Comparison of ENCODE assay signal across 8 cellular contexts in the genomic region with DNA sequence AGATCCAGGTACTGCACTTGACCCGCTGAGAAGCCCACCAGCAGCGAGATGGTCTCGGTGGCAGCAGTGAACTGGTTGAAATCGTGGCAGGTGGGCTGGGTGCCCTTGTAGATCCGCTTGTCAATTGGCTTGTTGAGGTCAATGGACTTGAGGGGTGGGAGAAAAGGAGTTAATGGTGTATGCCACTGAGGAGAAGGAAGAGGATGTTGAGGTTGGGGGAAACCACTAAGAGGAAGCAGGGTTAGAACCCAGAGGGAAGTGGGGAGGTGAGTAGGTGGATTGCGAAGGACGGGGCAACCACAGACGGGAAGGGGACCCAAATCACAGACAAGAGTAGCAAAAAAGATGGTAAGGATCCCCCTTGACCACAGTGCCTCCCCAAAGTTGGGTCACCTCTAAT. TPM values are rescaled to one million over a fixed set of nuclear protein-coding genes. Genes with fewer than 3 reads are reported as not detected.
DNase-seq lines count a peak whose midpoint lies in the region; ATAC-seq and TF ChIP-seq lines count a peak whose summit lies in the region.

No MANE protein-coding gene starts in this region.

- 0 out of 2 replicates have a peak, but pooled peaks cover 12% of the 10 kb centered on the region for H4K20me1 ChIP-seq in Karpas-422 (ENCODE audit: insufficient read depth, low read depth, low read length)

- POLR2A ChIA-PET in CD8-positive, alpha-beta memory T cell (lab: Charles Lee): interaction anchor here (1.0 kb wide), 1 partner anchor 21 kb away, joined by 4 read pairs; a partner anchor contains a TSS

- no peak overlapping the region for H3K27ac ChIP-seq in CD8-positive, alpha-beta memory T cell (ENCODE audit: low read depth, low read length)
- H3K27ac ChIP-seq in Karpas-422 (ENCODE audit: low read length) (peak overlapping the region; percentile 64; the same call in 1 of the 2 replicates), foreskin keratinocyte (no peak overlapping the region)

- H3K9me2 ChIP-seq in Karpas-422 (replicated peaks; ENCODE audit: insufficient read depth, low read length): no peaks in the 10 kb centered on the region

- peak overlapping the region; percentile 93 for H3K9ac ChIP-seq in Karpas-422 (ENCODE audit: low read length)

- H3K4me3 Mint-ChIP-seq in CD8-positive, alpha-beta memory T cell: peak overlapping the region; percentile 82 to 96 (median 89)
- peak overlapping the region; percentile 91 for H3K4me3 Mint-ChIP-seq in natural killer cell

- peak in 3 of 5 donors; percentile 20 to 64 (median 51) for DNase-seq in CD8-positive, alpha-beta memory T cell
- DNase-seq in Karpas-422 (no peak), natural killer cell (no peak), NCI-H2029 (lab: John Stamatoyannopoulos, UW) (no peak), GM03348 (ENCODE audit: low spot score) (no peak), epidermal melanocyte (ENCODE audit: insufficient read length, low spot score) (no peak), foreskin keratinocyte (no peak)
- peak; percentile 70 for DNase-seq in activated effector memory CD4-positive, alpha-beta T cell treated with anti-CD3 and anti-CD28 coated beads, Interleukin-2, amount 50 U/mL, for 16 hours

- H3K36me3 Mint-ChIP-seq in CD8-positive, alpha-beta memory T cell: peaks cover 15 to 47% (median 15%) of the 10 kb centered on the region in 3 donors
- peaks cover 14% of the 10 kb centered on the region for H3K36me3 Mint-ChIP-seq in natural killer cell

- CTCF ChIA-PET in CD8-positive, alpha-beta memory T cell (lab: Charles Lee): interaction anchor here (1.2 to 15.3 kb wide), 2 partner anchors 22 to 26 kb away, joined by 3 to 182 read pairs; a partner anchor contains a TSS

- H3K9me3 ChIP-seq in CD8-positive, alpha-beta memory T cell (ENCODE audit: low read length): no peaks in the 10 kb centered on the region
- H3K9me3 ChIP-seq in Karpas-422 (ENCODE audit: low read length): no peaks in the 10 kb centered on the region

- ATAC-seq in natural killer cell (peak in 1 of 3 donors; percentile 40), foreskin keratinocyte (no peak)

- no peaks in the 10 kb centered on the region for H3K9me3 Mint-ChIP-seq in CD8-positive, alpha-beta memory T cell
- no peaks in the 10 kb centered on the region for H3K9me3 Mint-ChIP-seq in natural killer cell

- no peak overlapping the region for H2AFZ ChIP-seq in Karpas-422 (ENCODE audit: low read length)

- intact Hi-C loops in natural killer cell (cut with micrococcal nuclease): no loop called here

- H3K4me3 ChIP-seq in CD8-positive, alpha-beta memory T cell (ENCODE audit: low read length): peak overlapping the region; percentile 68
- peak overlapping the region; percentile 91 for H3K4me3 ChIP-seq in Karpas-422 (ENCODE audit: low read length)

- peaks cover 30% of the 10 kb centered on the region for H3K4me1 ChIP-seq in CD8-positive, alpha-beta memory T cell (ENCODE audit: insufficient read depth, low read length)
- H3K4me1 ChIP-seq in Karpas-422 (ENCODE audit: low read length): peaks cover 20% of the 10 kb centered on the region
- no peaks in the 10 kb centered on the region for H3K4me1 ChIP-seq in foreskin keratinocyte

- H3K79me2 ChIP-seq in Karpas-422 (ENCODE audit: low read length): peaks cover 27% of the 10 kb centered on the region

- TF ChIP-seq CTCF in natural killer cell (IDR thresholded peaks at IDR 0.05): no peak
- TF ChIP-seq CTCF in foreskin keratinocyte (conservative IDR thresholded peaks at IDR 0.05): no peak

- H3K4me1 Mint-ChIP-seq in CD8-positive, alpha-beta memory T cell: peaks cover 41 to 52% (median 45%) of the 10 kb centered on the region in 3 donors
- H3K4me1 Mint-ChIP-seq in natural killer cell: peaks cover 34 to 50% of the 10 kb centered on the region in 2 donors

- peak overlapping the region; percentile 87 for H3K4me2 ChIP-seq in Karpas-422 (ENCODE audit: low read depth, low read length, poor library complexity, severe bottlenecking)

- H3K36me3 ChIP-seq in CD8-positive, alpha-beta memory T cell (ENCODE audit: insufficient read depth, low read length): peaks cover 7% of the 10 kb centered on the region
- peaks cover 12% of the 10 kb centered on the region; the same call in 1 of the 2 replicates for H3K36me3 ChIP-seq in Karpas-422 (ENCODE audit: insufficient read depth, low read length)

- H3K27ac Mint-ChIP-seq in CD8-positive, alpha-beta memory T cell: peak overlapping the region in 6 of 8 donors; percentile 64 to 95 (median 88)
- peak overlapping the region in 1 of 2 donors; percentile 98 for H3K27ac Mint-ChIP-seq in natural killer cell

- H3K27me3 Mint-ChIP-seq in CD8-positive, alpha-beta memory T cell: peaks cover 0 to 22% of the 10 kb centered on the region in 2 donors
- H3K27me3 Mint-ChIP-seq in natural killer cell (ENCODE audit: low read depth in 2 of 2): peaks cover 0 to 4% of the 10 kb centered on the region in 2 donors

- H3K27me3 ChIP-seq in CD8-positive, alpha-beta memory T cell (ENCODE audit: insufficient read depth, low read length, poor library complexity, severe bottlenecking): peaks cover 8% of the 10 kb centered on the region
- H3K27me3 ChIP-seq in Karpas-422 (ENCODE audit: low read length): no peaks in the 10 kb centered on the region
- H3K27me3 ChIP-seq in foreskin keratinocyte: no peaks in the 10 kb centered on the region

RNA-seq across cellular contexts. Expression of a gene that starts 1.7 kb away (rescaled TPM):
- total RNA-seq in CD8-positive, alpha-beta memory T cell: 10 to 100 TPM; 57.6 to 62.9 TPM
- 25.6 TPM for polyA plus RNA-seq in CD8-positive, alpha-beta memory T cell
- 37.8 and 61.3 TPM in 2 replicates for total RNA-seq in Karpas-422 (2014; rRNA removed; shearing (Covaris generic); ENCODE audit: low replicate concordance)
- total RNA-seq in natural killer cell (10 to 100 TPM; 66.2 to 82.1 (median 66.3) TPM), foreskin keratinocyte (39.8 TPM in 2 replicates)
- polyA plus RNA-seq in foreskin keratinocyte: 26.4 and 27.7 TPM in 2 replicates

RNA-seq across cellular contexts. Expression of a gene that starts 8.7 kb away (rescaled TPM):
- 10 to 100 TPM; 27.1 to 28.2 TPM for total RNA-seq in CD8-positive, alpha-beta memory T cell
- polyA plus RNA-seq in CD8-positive, alpha-beta memory T cell: 1.6 TPM
- 11.5 and 33.7 TPM in 2 replicates for total RNA-seq in Karpas-422 (2014; rRNA removed; shearing (Covaris generic); ENCODE audit: low replicate concordance)
- 10 to 100 TPM; 48.1 to 67.5 (median 49.8) TPM for total RNA-seq in natural killer cell
- 7.4 and 8.4 TPM in 2 replicates for total RNA-seq in foreskin keratinocyte
- 8.0 and 9.8 TPM in 2 replicates for polyA plus RNA-seq in foreskin keratinocyte

RNA-seq across cellular contexts. Expression of a gene that starts 21.9 kb away (rescaled TPM):
- 1 to 10 TPM; 2.5 to 2.6 TPM for total RNA-seq in CD8-positive, alpha-beta memory T cell
- 0.23 TPM for polyA plus RNA-seq in CD8-positive, alpha-beta memory T cell
- total RNA-seq in Karpas-422 (2014; rRNA removed; shearing (Covaris generic); ENCODE audit: low replicate concordance): 2.6 and 4.0 TPM in 2 replicates
- total RNA-seq in natural killer cell (1 to 10 TPM; 2.1 to 3.3 (median 3.1) TPM), foreskin keratinocyte (5.4 and 7.8 TPM in 2 replicates)
- 8.1 and 10.6 TPM in 2 replicates for polyA plus RNA-seq in foreskin keratinocyte

RNA-seq across cellular contexts. Expression of a gene that starts 24.2 kb away (rescaled TPM):
- total RNA-seq in CD8-positive, alpha-beta memory T cell: under 1 TPM; 0.16 to 0.22 TPM
- not detected for polyA plus RNA-seq in CD8-positive, alpha-beta memory T cell
- 0.25 TPM in 1 of 2 replicates, not detected in the other for total RNA-seq in Karpas-422 (2014; rRNA removed; shearing (Covaris generic); ENCODE audit: low replicate concordance)
- total RNA-seq in natural killer cell: under 1 TPM; 0.18 to 0.63 (median 0.31) TPM
- 0.24 TPM in 1 of 2 replicates, not detected in the other for total RNA-seq in foreskin keratinocyte
- 0.08 TPM in 1 of 2 replicates, not detected in the other for polyA plus RNA-seq in foreskin keratinocyte

RNA-seq across cellular contexts. Expression of a gene that starts 57.7 kb away (rescaled TPM):
- total RNA-seq in CD8-positive, alpha-beta memory T cell: not detected
- not detected for polyA plus RNA-seq in CD8-positive, alpha-beta memory T cell
- not detected in 2 replicates for total RNA-seq in Karpas-422 (2014; rRNA removed; shearing (Covaris generic); ENCODE audit: low replicate concordance)
- total RNA-seq in natural killer cell (not detected), foreskin keratinocyte (not detected in 2 replicates)
- not detected in 2 replicates for polyA plus RNA-seq in foreskin keratinocyte

Comparison
In these comparisons a context has a peak if more than half of its experiments do, and no peak if none do; other contexts are left out.
1. DNase-seq: peak in CD8-positive, alpha-beta memory T cell (3 of 5) and activated effector memory CD4-positive, alpha-beta T cell treated with anti-CD3 and anti-CD28 coated beads, Interleukin-2, amount 50 U/mL, for 16 hours (single experiment); none in Karpas-422 (single experiment), natural killer cell (single experiment), NCI-H2029 (single experiment), GM03348 (single experiment), epidermal melanocyte (single experiment) and foreskin keratinocyte (0 of 2).